In the genomic region with DNA sequence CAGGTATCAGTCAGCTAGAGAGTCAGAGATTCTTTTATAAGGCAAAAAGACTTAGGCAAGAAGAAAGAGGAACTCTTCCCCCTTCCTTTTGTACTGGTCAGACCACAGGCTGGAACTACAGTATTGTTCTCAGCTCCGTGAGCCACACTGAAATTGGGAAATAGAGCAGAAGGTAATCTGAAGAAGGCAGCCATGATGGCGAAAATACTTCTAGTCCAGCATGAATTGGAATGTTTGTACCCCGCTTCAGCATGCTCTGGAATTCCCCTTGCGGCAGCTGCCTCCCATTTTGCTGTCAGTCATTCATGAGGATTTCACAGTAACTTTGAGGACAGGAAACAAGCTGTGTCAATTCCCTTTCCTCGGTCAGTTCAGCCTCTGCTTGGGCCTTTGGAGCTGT, we compare ENCODE assay signal across 11 cellular contexts.
DNase-seq lines count a peak whose midpoint lies in the region; ATAC-seq and TF ChIP-seq lines count a peak whose summit lies in the region.
"Had no signal": no experiment of that assay in that cellular context is flagged by ENCODE, and none has a peak within 500 bp of the region (broad histone marks: within the 10 kb centered on the region; RNA-seq: fewer than 3 reads in every experiment).

No MANE protein-coding gene starts in this region.

- no peaks in the 10 kb centered on the region for H3K36me3 Mint-ChIP-seq in endothelial cell (ENCODE audit: low read depth, unreplicated experiment)
- H3K36me3 Mint-ChIP-seq: CD8-positive, alpha-beta T cell had no signal

- no peak for TF ChIP-seq CTCF in RWPE2 (IDR thresholded peaks at IDR 0.05; ENCODE audit: poor library complexity, severe bottlenecking)
- no peak for TF ChIP-seq CTCF in endothelial cell (IDR thresholded peaks at IDR 0.05; ENCODE audit: unreplicated experiment)
- TF ChIP-seq CTCF in GM13977 (IDR thresholded peaks at IDR 0.05; ENCODE audit: extremely low read depth, insufficient read depth, missing control alignments), result no peak

- no peak overlapping the region for H3K27ac ChIP-seq in RWPE2 (ENCODE audit: poor library complexity, severe bottlenecking)

- H3K27me3 Mint-ChIP-seq in endothelial cell (ENCODE audit: unreplicated experiment), result peaks cover 6% of the 10 kb centered on the region

- in situ Hi-C loops in GM13977 (cut with MboI; ENCODE audit: low pct_unique_long_range_greater_than_20kb, low sequenced_read_pairs, unreplicated experiment), result loop anchor here (25.0 kb wide), 2 partner anchors 113 to 363 kb away; no protein-coding TSS in a partner anchor

- H3K27me3 ChIP-seq in RWPE2 (ENCODE audit: insufficient read depth, poor library complexity, severe bottlenecking), result no peaks in the 10 kb centered on the region

- no peaks in the 10 kb centered on the region for H3K36me3 ChIP-seq in RWPE2 (ENCODE audit: low read depth)

- no peaks in the 10 kb centered on the region for H3K9me3 Mint-ChIP-seq in endothelial cell (ENCODE audit: unreplicated experiment)
- H3K9me3 Mint-ChIP-seq: CD8-positive, alpha-beta T cell had no signal

- H3K4me3 Mint-ChIP-seq in endothelial cell (ENCODE audit: unreplicated experiment), result no peak overlapping the region
- H3K4me3 Mint-ChIP-seq: CD8-positive, alpha-beta T cell had no signal

- H3K9me3 ChIP-seq in RWPE2 (ENCODE audit: severe bottlenecking), result peaks cover 2% of the 10 kb centered on the region

- peaks cover 32% of the 10 kb centered on the region for H3K4me1 Mint-ChIP-seq in endothelial cell (ENCODE audit: unreplicated experiment)

- peak overlapping the region; percentile 87 for H3K27ac Mint-ChIP-seq in endothelial cell (ENCODE audit: unreplicated experiment)
- H3K27ac Mint-ChIP-seq: CD8-positive, alpha-beta T cell had no signal

- peak; percentile 32 for ATAC-seq in RWPE2 (ENCODE audit: low read depth)
- ATAC-seq in HG03439 (IDR thresholded peaks at IDR 0.05; ENCODE audit: unreplicated experiment), result no peak
- ATAC-seq: CD8-positive, alpha-beta T cell had no signal

- peaks cover 2% of the 10 kb centered on the region for H3K4me1 ChIP-seq in RWPE2 (ENCODE audit: insufficient read depth, poor library complexity, severe bottlenecking)

- peak; percentile 55 for DNase-seq in HPDE6-E6E7 (ENCODE audit: extremely low spot score)
- peak; percentile 22 for DNase-seq in RWPE2 (ENCODE audit: low spot score)
- DNase-seq in endothelial cell (ENCODE audit: low spot score), result peak; percentile 26
- DNase-seq in renal cortical epithelial cell (ENCODE audit: low read depth), result peak; percentile 55
- DNase-seq in NCI-H146 (lab: John Stamatoyannopoulos, UW), result no peak
- no peak for DNase-seq in GM13977 (ENCODE audit: low spot score)
- DNase-seq in GOT3 (lab: John Stamatoyannopoulos, UW), result no peak
- DNase-seq: activated naive CD4-positive, alpha-beta T cell; CD8-positive, alpha-beta T cell; stimulated activated CD4-positive, alpha-beta T cell treated with anti-CD3 and anti-CD28 coated beads, Interleukin-2, amount 100 ng/mL, for 24 hours had no signal

- no peak overlapping the region for H3K4me3 ChIP-seq in RWPE2 (ENCODE audit: severe bottlenecking)

Comparison
In these comparisons a context has a peak if more than half of its experiments do, and no peak if none do; other contexts are left out.
1. DNase-seq: peak in HPDE6-E6E7 (single experiment), RWPE2 (single experiment), endothelial cell (single experiment) and renal cortical epithelial cell (single experiment); none in NCI-H146 (single experiment), GM13977 (single experiment) and GOT3 (single experiment).